ENCODE assay signal across 9 cellular contexts in the genomic region with DNA sequence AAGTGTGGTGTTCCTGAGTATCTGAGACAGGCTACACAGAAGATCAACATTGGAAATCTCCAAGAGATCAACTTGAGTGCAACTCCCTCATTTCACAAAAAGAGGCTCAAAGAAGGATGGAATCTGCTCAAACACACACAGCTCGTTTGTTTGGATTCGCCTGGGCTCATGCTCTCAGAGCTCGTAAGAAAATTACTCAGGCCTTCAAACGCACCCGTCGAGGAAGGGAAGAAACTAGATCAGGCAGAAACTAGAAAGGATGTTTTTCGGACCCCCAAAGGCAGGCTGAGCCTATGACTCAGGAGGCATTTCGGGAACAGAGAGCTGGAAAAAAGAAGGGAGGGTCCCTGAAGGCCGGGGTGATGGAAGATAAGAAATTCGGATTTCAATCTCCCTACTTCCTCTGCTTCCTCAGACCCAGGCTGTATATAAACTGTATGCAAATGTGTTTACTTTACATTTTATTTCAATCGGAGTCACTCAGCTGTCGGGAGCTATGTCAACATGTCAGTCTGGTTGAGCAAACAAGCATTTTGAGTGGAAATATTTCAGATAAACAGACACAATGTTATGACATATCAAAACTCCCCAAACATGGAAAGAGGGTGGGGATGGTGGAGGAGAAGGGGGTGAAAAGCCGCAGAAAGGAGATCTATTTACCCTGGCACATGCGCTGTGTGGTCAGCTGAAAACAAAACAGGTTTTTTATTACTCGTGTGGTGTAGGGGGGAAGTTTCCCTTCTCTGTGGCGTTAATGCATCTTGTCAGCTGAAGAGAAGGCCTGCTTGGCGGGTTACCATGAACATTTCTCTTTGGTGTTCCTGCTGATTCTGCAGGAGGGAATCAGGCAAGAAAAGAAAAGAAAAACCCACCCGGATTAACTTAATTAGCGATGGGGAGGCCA.
DNase-seq lines count a peak whose midpoint lies in the region; ATAC-seq and TF ChIP-seq lines count a peak whose summit lies in the region.
"Had no signal": no experiment of that assay in that cellular context is flagged by ENCODE, and none has a peak within 500 bp of the region (broad histone marks: within the 10 kb centered on the region; RNA-seq: fewer than 3 reads in every experiment).

No MANE protein-coding gene starts in this region.

- no peaks in the 10 kb centered on the region for H3K36me3 ChIP-seq in left lung

- TF ChIP-seq CTCF in left lung (IDR thresholded peaks at IDR 0.05) (no peak), type B pancreatic cell (conservative IDR thresholded peaks at IDR 0.05) (no peak)

- peaks cover 0 to 5% of the 10 kb centered on the region in 2 donors for H3K4me1 ChIP-seq in left lung

- DNase-seq in NCI-H1092 treated with DMSO at 0.1 percent for 48 hours (lab: John Stamatoyannopoulos, UW) = peak; percentile 35
- no peak for DNase-seq in NCI-H1092 (lab: John Stamatoyannopoulos, UW)
- peak; percentile 46 for DNase-seq in SW480 (ENCODE audit: low spot score)
- DNase-seq in left lung = no peak
- no peak for DNase-seq in type B pancreatic cell (ENCODE audit: extremely low spot score, unreplicated experiment)
- no peak for DNase-seq in COLO829 (ENCODE audit: low spot score)
- DNase-seq: NCI-H446 had no signal

- H3K36me3 Mint-ChIP-seq in type B pancreatic cell = no peaks in the 10 kb centered on the region

- H3K9me3 Mint-ChIP-seq in type B pancreatic cell = no peaks in the 10 kb centered on the region

- peak overlapping the region; percentile 55 for H3K4me3 Mint-ChIP-seq in type B pancreatic cell

- H3K27me3 ChIP-seq in left lung = peaks cover 0 to 5% of the 10 kb centered on the region in 2 donors

- H3K9me3 ChIP-seq in left lung = no peaks in the 10 kb centered on the region

- peak overlapping the region; percentile 82 for H3K27ac Mint-ChIP-seq in type B pancreatic cell

- ATAC-seq in left lung (no peak), GM19351 (IDR thresholded peaks at IDR 0.05; ENCODE audit: unreplicated experiment) (no peak), GM19395 (IDR thresholded peaks at IDR 0.05; ENCODE audit: unreplicated experiment) (no peak)

- H3K4me1 Mint-ChIP-seq in type B pancreatic cell (ENCODE audit: unreplicated experiment) = peaks cover 20% of the 10 kb centered on the region

- H3K4me3 ChIP-seq in left lung = no peak overlapping the region

- H3K27me3 Mint-ChIP-seq in type B pancreatic cell = peaks cover 3% of the 10 kb centered on the region

- intact Hi-C loops in left lung (cut with DNase I) = no loop called here

- peak overlapping the region; percentile 20 to 28 for H3K27ac ChIP-seq in left lung

Comparison
In these comparisons a context has a peak if more than half of its experiments do, and no peak if none do; other contexts are left out.
1. DNase-seq: peak in NCI-H1092 treated with DMSO at 0.1 percent for 48 hours (single experiment) and SW480 (single experiment); none in NCI-H1092 (single experiment), left lung (0 of 2), type B pancreatic cell (single experiment) and COLO829 (single experiment).